1 cellular context compared by ENCODE assay signal in genomic region chr1:228836427-228836826, GRCh38.
A peak's percentile ranks its signal among the peaks of the same experiment; 100 is the strongest.
TF ChIP-seq lines count a peak whose summit lies in the region.

No MANE protein-coding gene starts in this region.

TF ChIP-seq in HepG2, 621 proteins besides CTCF, POLR2A, EP300 and RAD21 (continued from another document and continues in another):
- TF ChIP-seq SNAPC4 (CRISPR knock-in tag; IDR thresholded peaks at IDR 0.05) (no peak), RNF2 (conservative IDR thresholded peaks at IDR 0.05; ENCODE audit: low read depth) (no peak), ZFP36L2 (CRISPR knock-in tag; IDR thresholded peaks at IDR 0.05) (no peak), CHD4 (IDR thresholded peaks at IDR 0.05; ENCODE audit: borderline replicate concordance, low read length) (no peak), ZNF724P (CRISPR knock-in tag; IDR thresholded peaks at IDR 0.05; ENCODE audit: borderline replicate concordance) (no peak), ARNTL (CRISPR knock-in tag; IDR thresholded peaks at IDR 0.05) (0 out of 2 replicates have a peak, but pooled peaks have one; percentile 47), ZNF564 (CRISPR knock-in tag; IDR thresholded peaks at IDR 0.05) (no peak), SYNCRIP (IDR thresholded peaks at IDR 0.05; ENCODE audit: insufficient read depth, low read depth, low read length) (no peak), NFE2L1 (CRISPR knock-in tag; IDR thresholded peaks at IDR 0.05; ENCODE audit: borderline replicate concordance) (no peak), HMG20A (CRISPR knock-in tag; IDR thresholded peaks at IDR 0.05; ENCODE audit: borderline replicate concordance) (peak; percentile 80), MTA1 (CRISPR knock-in tag; IDR thresholded peaks at IDR 0.05; ENCODE audit: borderline replicate concordance) (peak; percentile 35; the same call in 1 of the 2 replicates), RARA (CRISPR knock-in tag; IDR thresholded peaks at IDR 0.05) (peak; percentile 58), SCMH1 (CRISPR knock-in tag; IDR thresholded peaks at IDR 0.05; ENCODE audit: borderline replicate concordance) (no peak), ZNF512B (CRISPR knock-in tag; IDR thresholded peaks at IDR 0.05; ENCODE audit: borderline replicate concordance) (no peak), MIER2 (CRISPR knock-in tag; IDR thresholded peaks at IDR 0.05) (no peak), ZNF691 (CRISPR knock-in tag; IDR thresholded peaks at IDR 0.05; ENCODE audit: borderline replicate concordance, low read depth) (peak; percentile 50; the same call in 1 of the 2 replicates), E2F2 (CRISPR knock-in tag; IDR thresholded peaks at IDR 0.05; ENCODE audit: borderline replicate concordance) (no peak), ZNF362 (CRISPR knock-in tag; IDR thresholded peaks at IDR 0.05; ENCODE audit: borderline replicate concordance) (no peak), ASH2L (IDR thresholded peaks at IDR 0.05; ENCODE audit: insufficient read length, low read depth, low read length) (peak; percentile 66), ZNF589 (CRISPR knock-in tag; conservative IDR thresholded peaks at IDR 0.05) (no peak), AHDC1 (CRISPR knock-in tag; IDR thresholded peaks at IDR 0.05; ENCODE audit: borderline replicate concordance) (peak; percentile 55; the same call in 1 of the 2 replicates), GATAD1 (CRISPR knock-in tag; IDR thresholded peaks at IDR 0.05) (peak; percentile 45; the same call in 1 of the 2 replicates), TARDBP (CRISPR knock-in tag; IDR thresholded peaks at IDR 0.05) (peak; percentile 88), HNF4G (IDR thresholded peaks at IDR 0.05; ENCODE audit: borderline replicate concordance, low read depth, low read length) (peak; percentile 81), HNF4G (CRISPR knock-in tag; IDR thresholded peaks at IDR 0.05; ENCODE audit: borderline replicate concordance, low read depth) (0 out of 2 replicates have a peak, but pooled peaks have one; percentile 56), PCBP1 (IDR thresholded peaks at IDR 0.05; ENCODE audit: borderline replicate concordance, low read depth, low read length) (no peak), KAT8 (CRISPR knock-in tag; IDR thresholded peaks at IDR 0.05) (peak; percentile 62; the same call in 1 of the 2 replicates), ZSCAN31 (CRISPR knock-in tag; IDR thresholded peaks at IDR 0.05; ENCODE audit: low read depth) (0 out of 2 replicates have a peak, but pooled peaks have one; percentile 70), ZNF430 (CRISPR knock-in tag; IDR thresholded peaks at IDR 0.05) (no peak), RBM22 (optimal IDR thresholded peaks at IDR 0.05; ENCODE audit: low read length) (no peak), ADNP (CRISPR knock-in tag; IDR thresholded peaks at IDR 0.05) (no peak), ELF1 (CRISPR knock-in tag; IDR thresholded peaks at IDR 0.05) (no peak), ZNF652 (CRISPR knock-in tag; IDR thresholded peaks at IDR 0.05; ENCODE audit: borderline replicate concordance, low read depth) (no peak), ZNF777 (CRISPR knock-in tag; IDR thresholded peaks at IDR 0.05) (peak; percentile 25; the same call in 1 of the 2 replicates), ZNF460 (CRISPR knock-in tag; IDR thresholded peaks at IDR 0.05; ENCODE audit: borderline replicate concordance) (no peak; the same call in 1 of the 2 replicates), NFRKB (IDR thresholded peaks at IDR 0.05) (no peak), ZMYM4 (CRISPR knock-in tag; IDR thresholded peaks at IDR 0.05) (peak; percentile 82), ZFP37 (CRISPR knock-in tag; IDR thresholded peaks at IDR 0.05; ENCODE audit: borderline replicate concordance) (0 out of 2 replicates have a peak, but pooled peaks have one; percentile 1), HDAC1 (CRISPR knock-in tag; IDR thresholded peaks at IDR 0.05) (peak; percentile 90), ZNF615 (CRISPR knock-in tag; IDR thresholded peaks at IDR 0.05; ENCODE audit: borderline replicate concordance) (no peak), FOXO1 (CRISPR knock-in tag; IDR thresholded peaks at IDR 0.05) (peak; percentile 85), ZNF160 (CRISPR knock-in tag; IDR thresholded peaks at IDR 0.05) (no peak), ZNF556 (CRISPR knock-in tag; IDR thresholded peaks at IDR 0.05; ENCODE audit: borderline replicate concordance) (no peak; the same call in 1 of the 2 replicates), ZNF260 (CRISPR knock-in tag; IDR thresholded peaks at IDR 0.05; ENCODE audit: borderline replicate concordance, low read depth) (no peak), CBX2 (IDR thresholded peaks at IDR 0.05; ENCODE audit: low read depth, low read length) (no peak), CBX2 (CRISPR knock-in tag; IDR thresholded peaks at IDR 0.05; ENCODE audit: low read depth) (no peak), ZNF3 (CRISPR knock-in tag; IDR thresholded peaks at IDR 0.05) (0 out of 2 replicates have a peak, but pooled peaks have one; percentile 33), PHF21A (CRISPR knock-in tag; IDR thresholded peaks at IDR 0.05) (peak; percentile 80)
